ENCODE assay signal across 1 cellular context in the genomic region with DNA sequence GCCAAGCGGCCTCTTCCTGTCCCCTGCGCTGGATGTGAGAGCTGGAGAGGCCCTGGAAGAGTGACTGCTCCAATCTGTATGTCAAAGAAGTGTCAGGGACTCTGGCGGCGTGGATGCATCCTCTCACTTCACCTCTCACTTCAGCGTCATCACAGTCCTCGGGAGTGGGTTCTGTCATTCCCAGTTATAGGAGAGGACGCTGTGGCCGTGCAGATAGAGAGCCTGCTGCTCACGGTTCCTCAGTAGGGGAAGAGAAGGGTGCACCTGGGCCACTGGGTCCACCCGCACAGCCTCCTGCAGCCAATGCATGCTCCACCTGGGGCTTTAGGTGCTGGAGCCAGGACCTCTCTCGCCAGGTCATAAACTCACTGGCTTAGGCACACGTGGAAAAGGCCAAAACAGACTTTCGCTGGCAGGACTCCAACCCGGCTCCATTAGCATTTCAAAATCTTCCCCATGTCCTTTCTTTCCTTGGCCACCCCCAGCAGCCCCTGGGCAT.
TF ChIP-seq lines count a peak whose summit lies in the region.

No MANE protein-coding gene starts in this region.

TF ChIP-seq in WTC11, 78 proteins besides CTCF, POLR2A, EP300 and RAD21 (continued from another document):
- TF ChIP-seq, protein P1, sequence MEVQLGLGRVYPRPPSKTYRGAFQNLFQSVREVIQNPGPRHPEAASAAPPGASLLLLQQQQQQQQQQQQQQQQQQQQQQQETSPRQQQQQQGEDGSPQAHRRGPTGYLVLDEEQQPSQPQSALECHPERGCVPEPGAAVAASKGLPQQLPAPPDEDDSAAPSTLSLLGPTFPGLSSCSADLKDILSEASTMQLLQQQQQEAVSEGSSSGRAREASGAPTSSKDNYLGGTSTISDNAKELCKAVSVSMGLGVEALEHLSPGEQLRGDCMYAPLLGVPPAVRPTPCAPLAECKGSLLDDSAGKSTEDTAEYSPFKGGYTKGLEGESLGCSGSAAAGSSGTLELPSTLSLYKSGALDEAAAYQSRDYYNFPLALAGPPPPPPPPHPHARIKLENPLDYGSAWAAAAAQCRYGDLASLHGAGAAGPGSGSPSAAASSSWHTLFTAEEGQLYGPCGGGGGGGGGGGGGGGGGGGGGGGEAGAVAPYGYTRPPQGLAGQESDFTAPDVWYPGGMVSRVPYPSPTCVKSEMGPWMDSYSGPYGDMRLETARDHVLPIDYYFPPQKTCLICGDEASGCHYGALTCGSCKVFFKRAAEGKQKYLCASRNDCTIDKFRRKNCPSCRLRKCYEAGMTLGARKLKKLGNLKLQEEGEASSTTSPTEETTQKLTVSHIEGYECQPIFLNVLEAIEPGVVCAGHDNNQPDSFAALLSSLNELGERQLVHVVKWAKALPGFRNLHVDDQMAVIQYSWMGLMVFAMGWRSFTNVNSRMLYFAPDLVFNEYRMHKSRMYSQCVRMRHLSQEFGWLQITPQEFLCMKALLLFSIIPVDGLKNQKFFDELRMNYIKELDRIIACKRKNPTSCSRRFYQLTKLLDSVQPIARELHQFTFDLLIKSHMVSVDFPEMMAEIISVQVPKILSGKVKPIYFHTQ (CRISPR knock-in tag; IDR thresholded peaks at IDR 0.05) = no peak
- TF ChIP-seq ATF1 (CRISPR knock-in tag; IDR thresholded peaks at IDR 0.05) = no peak
- no peak for TF ChIP-seq IRF2 (CRISPR knock-in tag; IDR thresholded peaks at IDR 0.05; ENCODE audit: borderline replicate concordance, low read depth)
- no peak for TF ChIP-seq SMAD3 (CRISPR knock-in tag; IDR thresholded peaks at IDR 0.05; ENCODE audit: borderline replicate concordance)
- TF ChIP-seq, protein P2, sequence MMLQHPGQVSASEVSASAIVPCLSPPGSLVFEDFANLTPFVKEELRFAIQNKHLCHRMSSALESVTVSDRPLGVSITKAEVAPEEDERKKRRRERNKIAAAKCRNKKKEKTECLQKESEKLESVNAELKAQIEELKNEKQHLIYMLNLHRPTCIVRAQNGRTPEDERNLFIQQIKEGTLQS (CRISPR knock-in tag; conservative IDR thresholded peaks at IDR 0.05) = no peak
- no peak for TF ChIP-seq NFATC4 (CRISPR knock-in tag; IDR thresholded peaks at IDR 0.05)
- TF ChIP-seq NR1H2 (CRISPR knock-in tag; IDR thresholded peaks at IDR 0.05) = no peak
- TF ChIP-seq, protein P3, sequence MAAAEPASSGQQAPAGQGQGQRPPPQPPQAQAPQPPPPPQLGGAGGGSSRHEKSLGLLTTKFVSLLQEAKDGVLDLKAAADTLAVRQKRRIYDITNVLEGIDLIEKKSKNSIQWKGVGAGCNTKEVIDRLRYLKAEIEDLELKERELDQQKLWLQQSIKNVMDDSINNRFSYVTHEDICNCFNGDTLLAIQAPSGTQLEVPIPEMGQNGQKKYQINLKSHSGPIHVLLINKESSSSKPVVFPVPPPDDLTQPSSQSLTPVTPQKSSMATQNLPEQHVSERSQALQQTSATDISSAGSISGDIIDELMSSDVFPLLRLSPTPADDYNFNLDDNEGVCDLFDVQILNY (CRISPR knock-in tag; IDR thresholded peaks at IDR 0.05) = no peak
- TF ChIP-seq, protein P4, sequence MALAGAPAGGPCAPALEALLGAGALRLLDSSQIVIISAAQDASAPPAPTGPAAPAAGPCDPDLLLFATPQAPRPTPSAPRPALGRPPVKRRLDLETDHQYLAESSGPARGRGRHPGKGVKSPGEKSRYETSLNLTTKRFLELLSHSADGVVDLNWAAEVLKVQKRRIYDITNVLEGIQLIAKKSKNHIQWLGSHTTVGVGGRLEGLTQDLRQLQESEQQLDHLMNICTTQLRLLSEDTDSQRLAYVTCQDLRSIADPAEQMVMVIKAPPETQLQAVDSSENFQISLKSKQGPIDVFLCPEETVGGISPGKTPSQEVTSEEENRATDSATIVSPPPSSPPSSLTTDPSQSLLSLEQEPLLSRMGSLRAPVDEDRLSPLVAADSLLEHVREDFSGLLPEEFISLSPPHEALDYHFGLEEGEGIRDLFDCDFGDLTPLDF (CRISPR knock-in tag; IDR thresholded peaks at IDR 0.05) = no peak
- no peak for TF ChIP-seq SP1 (CRISPR knock-in tag; conservative IDR thresholded peaks at IDR 0.05)
- TF ChIP-seq, protein P5, sequence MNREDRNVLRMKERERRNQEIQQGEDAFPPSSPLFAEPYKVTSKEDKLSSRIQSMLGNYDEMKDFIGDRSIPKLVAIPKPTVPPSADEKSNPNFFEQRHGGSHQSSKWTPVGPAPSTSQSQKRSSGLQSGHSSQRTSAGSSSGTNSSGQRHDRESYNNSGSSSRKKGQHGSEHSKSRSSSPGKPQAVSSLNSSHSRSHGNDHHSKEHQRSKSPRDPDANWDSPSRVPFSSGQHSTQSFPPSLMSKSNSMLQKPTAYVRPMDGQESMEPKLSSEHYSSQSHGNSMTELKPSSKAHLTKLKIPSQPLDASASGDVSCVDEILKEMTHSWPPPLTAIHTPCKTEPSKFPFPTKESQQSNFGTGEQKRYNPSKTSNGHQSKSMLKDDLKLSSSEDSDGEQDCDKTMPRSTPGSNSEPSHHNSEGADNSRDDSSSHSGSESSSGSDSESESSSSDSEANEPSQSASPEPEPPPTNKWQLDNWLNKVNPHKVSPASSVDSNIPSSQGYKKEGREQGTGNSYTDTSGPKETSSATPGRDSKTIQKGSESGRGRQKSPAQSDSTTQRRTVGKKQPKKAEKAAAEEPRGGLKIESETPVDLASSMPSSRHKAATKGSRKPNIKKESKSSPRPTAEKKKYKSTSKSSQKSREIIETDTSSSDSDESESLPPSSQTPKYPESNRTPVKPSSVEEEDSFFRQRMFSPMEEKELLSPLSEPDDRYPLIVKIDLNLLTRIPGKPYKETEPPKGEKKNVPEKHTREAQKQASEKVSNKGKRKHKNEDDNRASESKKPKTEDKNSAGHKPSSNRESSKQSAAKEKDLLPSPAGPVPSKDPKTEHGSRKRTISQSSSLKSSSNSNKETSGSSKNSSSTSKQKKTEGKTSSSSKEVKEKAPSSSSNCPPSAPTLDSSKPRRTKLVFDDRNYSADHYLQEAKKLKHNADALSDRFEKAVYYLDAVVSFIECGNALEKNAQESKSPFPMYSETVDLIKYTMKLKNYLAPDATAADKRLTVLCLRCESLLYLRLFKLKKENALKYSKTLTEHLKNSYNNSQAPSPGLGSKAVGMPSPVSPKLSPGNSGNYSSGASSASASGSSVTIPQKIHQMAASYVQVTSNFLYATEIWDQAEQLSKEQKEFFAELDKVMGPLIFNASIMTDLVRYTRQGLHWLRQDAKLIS (CRISPR knock-in tag; IDR thresholded peaks at IDR 0.05; ENCODE audit: borderline replicate concordance) = no peak
- TF ChIP-seq FOXP1 (CRISPR knock-in tag; IDR thresholded peaks at IDR 0.05; ENCODE audit: borderline replicate concordance) = no peak
- TF ChIP-seq ZNF423 (CRISPR knock-in tag; IDR thresholded peaks at IDR 0.05) = no peak
- TF ChIP-seq, protein P6, sequence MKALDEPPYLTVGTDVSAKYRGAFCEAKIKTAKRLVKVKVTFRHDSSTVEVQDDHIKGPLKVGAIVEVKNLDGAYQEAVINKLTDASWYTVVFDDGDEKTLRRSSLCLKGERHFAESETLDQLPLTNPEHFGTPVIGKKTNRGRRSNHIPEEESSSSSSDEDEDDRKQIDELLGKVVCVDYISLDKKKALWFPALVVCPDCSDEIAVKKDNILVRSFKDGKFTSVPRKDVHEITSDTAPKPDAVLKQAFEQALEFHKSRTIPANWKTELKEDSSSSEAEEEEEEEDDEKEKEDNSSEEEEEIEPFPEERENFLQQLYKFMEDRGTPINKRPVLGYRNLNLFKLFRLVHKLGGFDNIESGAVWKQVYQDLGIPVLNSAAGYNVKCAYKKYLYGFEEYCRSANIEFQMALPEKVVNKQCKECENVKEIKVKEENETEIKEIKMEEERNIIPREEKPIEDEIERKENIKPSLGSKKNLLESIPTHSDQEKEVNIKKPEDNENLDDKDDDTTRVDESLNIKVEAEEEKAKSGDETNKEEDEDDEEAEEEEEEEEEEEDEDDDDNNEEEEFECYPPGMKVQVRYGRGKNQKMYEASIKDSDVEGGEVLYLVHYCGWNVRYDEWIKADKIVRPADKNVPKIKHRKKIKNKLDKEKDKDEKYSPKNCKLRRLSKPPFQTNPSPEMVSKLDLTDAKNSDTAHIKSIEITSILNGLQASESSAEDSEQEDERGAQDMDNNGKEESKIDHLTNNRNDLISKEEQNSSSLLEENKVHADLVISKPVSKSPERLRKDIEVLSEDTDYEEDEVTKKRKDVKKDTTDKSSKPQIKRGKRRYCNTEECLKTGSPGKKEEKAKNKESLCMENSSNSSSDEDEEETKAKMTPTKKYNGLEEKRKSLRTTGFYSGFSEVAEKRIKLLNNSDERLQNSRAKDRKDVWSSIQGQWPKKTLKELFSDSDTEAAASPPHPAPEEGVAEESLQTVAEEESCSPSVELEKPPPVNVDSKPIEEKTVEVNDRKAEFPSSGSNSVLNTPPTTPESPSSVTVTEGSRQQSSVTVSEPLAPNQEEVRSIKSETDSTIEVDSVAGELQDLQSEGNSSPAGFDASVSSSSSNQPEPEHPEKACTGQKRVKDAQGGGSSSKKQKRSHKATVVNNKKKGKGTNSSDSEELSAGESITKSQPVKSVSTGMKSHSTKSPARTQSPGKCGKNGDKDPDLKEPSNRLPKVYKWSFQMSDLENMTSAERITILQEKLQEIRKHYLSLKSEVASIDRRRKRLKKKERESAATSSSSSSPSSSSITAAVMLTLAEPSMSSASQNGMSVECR (CRISPR knock-in tag; IDR thresholded peaks at IDR 0.05; ENCODE audit: borderline replicate concordance) = no peak
- TF ChIP-seq TEAD1 (CRISPR knock-in tag; IDR thresholded peaks at IDR 0.05) = no peak
- TF ChIP-seq, protein P7, sequence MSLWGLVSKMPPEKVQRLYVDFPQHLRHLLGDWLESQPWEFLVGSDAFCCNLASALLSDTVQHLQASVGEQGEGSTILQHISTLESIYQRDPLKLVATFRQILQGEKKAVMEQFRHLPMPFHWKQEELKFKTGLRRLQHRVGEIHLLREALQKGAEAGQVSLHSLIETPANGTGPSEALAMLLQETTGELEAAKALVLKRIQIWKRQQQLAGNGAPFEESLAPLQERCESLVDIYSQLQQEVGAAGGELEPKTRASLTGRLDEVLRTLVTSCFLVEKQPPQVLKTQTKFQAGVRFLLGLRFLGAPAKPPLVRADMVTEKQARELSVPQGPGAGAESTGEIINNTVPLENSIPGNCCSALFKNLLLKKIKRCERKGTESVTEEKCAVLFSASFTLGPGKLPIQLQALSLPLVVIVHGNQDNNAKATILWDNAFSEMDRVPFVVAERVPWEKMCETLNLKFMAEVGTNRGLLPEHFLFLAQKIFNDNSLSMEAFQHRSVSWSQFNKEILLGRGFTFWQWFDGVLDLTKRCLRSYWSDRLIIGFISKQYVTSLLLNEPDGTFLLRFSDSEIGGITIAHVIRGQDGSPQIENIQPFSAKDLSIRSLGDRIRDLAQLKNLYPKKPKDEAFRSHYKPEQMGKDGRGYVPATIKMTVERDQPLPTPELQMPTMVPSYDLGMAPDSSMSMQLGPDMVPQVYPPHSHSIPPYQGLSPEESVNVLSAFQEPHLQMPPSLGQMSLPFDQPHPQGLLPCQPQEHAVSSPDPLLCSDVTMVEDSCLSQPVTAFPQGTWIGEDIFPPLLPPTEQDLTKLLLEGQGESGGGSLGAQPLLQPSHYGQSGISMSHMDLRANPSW (CRISPR knock-in tag; conservative IDR thresholded peaks at IDR 0.05; ENCODE audit: low read depth) = no peak
- TF ChIP-seq, protein P8, sequence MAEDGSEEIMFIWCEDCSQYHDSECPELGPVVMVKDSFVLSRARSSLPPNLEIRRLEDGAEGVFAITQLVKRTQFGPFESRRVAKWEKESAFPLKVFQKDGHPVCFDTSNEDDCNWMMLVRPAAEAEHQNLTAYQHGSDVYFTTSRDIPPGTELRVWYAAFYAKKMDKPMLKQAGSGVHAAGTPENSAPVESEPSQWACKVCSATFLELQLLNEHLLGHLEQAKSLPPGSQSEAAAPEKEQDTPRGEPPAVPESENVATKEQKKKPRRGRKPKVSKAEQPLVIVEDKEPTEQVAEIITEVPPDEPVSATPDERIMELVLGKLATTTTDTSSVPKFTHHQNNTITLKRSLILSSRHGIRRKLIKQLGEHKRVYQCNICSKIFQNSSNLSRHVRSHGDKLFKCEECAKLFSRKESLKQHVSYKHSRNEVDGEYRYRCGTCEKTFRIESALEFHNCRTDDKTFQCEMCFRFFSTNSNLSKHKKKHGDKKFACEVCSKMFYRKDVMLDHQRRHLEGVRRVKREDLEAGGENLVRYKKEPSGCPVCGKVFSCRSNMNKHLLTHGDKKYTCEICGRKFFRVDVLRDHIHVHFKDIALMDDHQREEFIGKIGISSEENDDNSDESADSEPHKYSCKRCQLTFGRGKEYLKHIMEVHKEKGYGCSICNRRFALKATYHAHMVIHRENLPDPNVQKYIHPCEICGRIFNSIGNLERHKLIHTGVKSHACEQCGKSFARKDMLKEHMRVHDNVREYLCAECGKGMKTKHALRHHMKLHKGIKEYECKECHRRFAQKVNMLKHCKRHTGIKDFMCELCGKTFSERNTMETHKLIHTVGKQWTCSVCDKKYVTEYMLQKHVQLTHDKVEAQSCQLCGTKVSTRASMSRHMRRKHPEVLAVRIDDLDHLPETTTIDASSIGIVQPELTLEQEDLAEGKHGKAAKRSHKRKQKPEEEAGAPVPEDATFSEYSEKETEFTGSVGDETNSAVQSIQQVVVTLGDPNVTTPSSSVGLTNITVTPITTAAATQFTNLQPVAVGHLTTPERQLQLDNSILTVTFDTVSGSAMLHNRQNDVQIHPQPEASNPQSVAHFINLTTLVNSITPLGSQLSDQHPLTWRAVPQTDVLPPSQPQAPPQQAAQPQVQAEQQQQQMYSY (CRISPR knock-in tag; IDR thresholded peaks at IDR 0.05) = no peak
- no peak for TF ChIP-seq ETV6 (CRISPR knock-in tag; IDR thresholded peaks at IDR 0.05)
